Comparison of ENCODE assay signal across 30 cellular contexts in genomic region chr7:115868369-115868768, GRCh38.
"Had no signal": no experiment of that assay in that cellular context is flagged by ENCODE, and none has a peak within 500 bp of the region (broad histone marks: within the 10 kb centered on the region; RNA-seq: fewer than 3 reads in every experiment).

No MANE protein-coding gene starts in this region.

- H3K4me3 Mint-ChIP-seq: activated CD8-positive, alpha-beta T cell treated with anti-CD3 and anti-CD28 coated beads, Interleukin-2, amount 10 ng/mL, durations not matched to agents 7 days and 5 days; activated naive CD8-positive, alpha-beta T cell treated with anti-CD3 and anti-CD28 coated beads, Interleukin-2, amount 50 U/mL, for 24 hours; activated T-cell treated with anti-CD3 and anti-CD28 coated beads, Interleukin-2, amount 50 U/mL, for 24 hours; activated T-helper 1 cell treated with anti-CD3 and anti-CD28 coated beads, Interleukin-12 subunit alpha, Interleukin-12 subunit beta, Interleukin-2, Interleukin-4 antibody, amounts not matched to agents 30 ng/mL and 10 ng/mL and 1 ng/mL, durations not matched to agents 14 hours and 24 hours and 36 hours had no signal

- H3K27ac Mint-ChIP-seq: activated CD8-positive, alpha-beta T cell treated with anti-CD3 and anti-CD28 coated beads, Interleukin-2, amount 10 ng/mL, durations not matched to agents 7 days and 5 days; activated naive CD4-positive, alpha-beta T cell treated with anti-CD3 and anti-CD28 coated beads, Interleukin-2, amount 50 U/mL, for 72 hours; activated naive CD8-positive, alpha-beta T cell treated with anti-CD3 and anti-CD28 coated beads, Interleukin-2, amount 50 U/mL, for 24 hours; activated T-cell treated with anti-CD3 and anti-CD28 coated beads, Interleukin-2, amount 50 U/mL, for 24 hours; activated T-helper 1 cell treated with anti-CD3 and anti-CD28 coated beads, Interleukin-12 subunit alpha, Interleukin-12 subunit beta, Interleukin-2, Interleukin-4 antibody, amounts not matched to agents 30 ng/mL and 10 ng/mL and 1 ng/mL, durations not matched to agents 14 hours and 24 hours and 36 hours had no signal

- H3K4me1 Mint-ChIP-seq: activated naive CD8-positive, alpha-beta T cell treated with anti-CD3 and anti-CD28 coated beads, Interleukin-2, amount 50 U/mL, for 24 hours had no signal

- H3K27ac ChIP-seq: ascending aorta, body of pancreas, Peyer's patch, RWPE1, SJSA1 had no signal

- H3K9me3 ChIP-seq: ascending aorta, body of pancreas, Peyer's patch, SJSA1 had no signal

- H3K36me3 ChIP-seq: ascending aorta, Peyer's patch, SJSA1 had no signal

- H3K4me1 ChIP-seq: ascending aorta, body of pancreas, Peyer's patch, SJSA1 had no signal

- DNase-seq: activated CD4-positive, alpha-beta T cell treated with anti-CD3 and anti-CD28 coated beads for 48 hours; activated CD4-positive, alpha-beta T cell treated with anti-CD3 and anti-CD28 coated beads, Interleukin-2, amount 50 U/mL, for 4 hours; activated CD4-positive, CD25-positive, alpha-beta regulatory T cell treated with anti-CD3 and anti-CD28 coated beads, Interleukin-2, amount 50 U/mL, for 72 hours; activated CD8-positive, alpha-beta memory T cell treated with anti-CD3 and anti-CD28 coated beads, Interleukin-2, amount 50 U/mL, for 48 hours; activated CD8-positive, alpha-beta T cell treated with anti-CD3 and anti-CD28 coated beads, Interleukin-2, amount 10 ng/mL, durations not matched to agents 7 days and 5 days; activated effector memory CD4-positive, alpha-beta T cell treated with Interleukin-2 at 50 U/mL for 16 hours; activated naive CD4-positive, alpha-beta T cell; activated naive CD8-positive, alpha-beta T cell treated with anti-CD3 and anti-CD28 coated beads, Interleukin-2, amount 50 U/mL, for 24 hours; activated T-cell treated with anti-CD3 and anti-CD28 coated beads, Interleukin-2, amount 50 U/mL, for 24 hours; body of pancreas; central memory CD4-positive, alpha-beta T cell; IMR-90; Kasumi-1; KBM-7; NCI-H1105 treated with DMSO at 0.1 percent for 48 hours; NCI-H1436 treated with DMSO at 0.1 percent for 48 hours; NCI-H187; NCI-H2081; NCI-H2171 treated with DMSO at 0.1 percent for 48 hours; NCI-H226; NCI-H526; Peyer's patch; Right ventricle myocardium superior; SW 1271 had no signal

- H3K9me3 Mint-ChIP-seq: activated naive CD4-positive, alpha-beta T cell treated with anti-CD3 and anti-CD28 coated beads, Interleukin-2, amount 50 U/mL, for 72 hours; activated naive CD8-positive, alpha-beta T cell treated with anti-CD3 and anti-CD28 coated beads, Interleukin-2, amount 50 U/mL, for 24 hours; activated T-cell treated with anti-CD3 and anti-CD28 coated beads, Interleukin-2, amount 50 U/mL, for 24 hours; activated T-helper 1 cell treated with anti-CD3 and anti-CD28 coated beads, Interleukin-12 subunit alpha, Interleukin-12 subunit beta, Interleukin-2, Interleukin-4 antibody, amounts not matched to agents 30 ng/mL and 10 ng/mL and 1 ng/mL, durations not matched to agents 14 hours and 24 hours and 36 hours had no signal

- H3K27me3 Mint-ChIP-seq: activated naive CD8-positive, alpha-beta T cell treated with anti-CD3 and anti-CD28 coated beads, Interleukin-2, amount 50 U/mL, for 24 hours had no signal

- H3K27me3 ChIP-seq: ascending aorta, body of pancreas, Peyer's patch, SJSA1 had no signal

- ATAC-seq: activated CD8-positive, alpha-beta T cell treated with anti-CD3 and anti-CD28 coated beads, Interleukin-2, amount 10 ng/mL, durations not matched to agents 7 days and 5 days; activated naive CD4-positive, alpha-beta T cell treated with anti-CD3 and anti-CD28 coated beads, Interleukin-2, amount 50 U/mL, for 72 hours; activated naive CD8-positive, alpha-beta T cell treated with anti-CD3 and anti-CD28 coated beads, Interleukin-2, amount 50 U/mL, for 24 hours; body of pancreas; SK-N-SH treated with all-trans-retinoic acid at 6 μM for 48 hours had no signal

- H3K4me3 ChIP-seq: ascending aorta, body of pancreas, Peyer's patch, SJSA1 had no signal

- H3K36me3 Mint-ChIP-seq: activated naive CD4-positive, alpha-beta T cell treated with anti-CD3 and anti-CD28 coated beads, Interleukin-2, amount 50 U/mL, for 72 hours had no signal
